Comparison of ENCODE assay signal across 21 cellular contexts in genomic region chr10:10850227-10850626, GRCh38.
"Had no signal": no experiment of that assay in that cellular context is flagged by ENCODE, and none has a peak within 500 bp of the region (broad histone marks: within the 10 kb centered on the region; RNA-seq: fewer than 3 reads in every experiment).

No MANE protein-coding gene starts in this region.

- ATAC-seq: activated CD8-positive, alpha-beta T cell treated with anti-CD3 and anti-CD28 coated beads for 36 hours; activated naive CD8-positive, alpha-beta T cell treated with anti-CD3 and anti-CD28 coated beads, Interleukin-2, amount 50 U/mL, for 24 hours; esophagus mucosa; mucosa of descending colon; right lobe of liver; stimulated activated effector memory CD8-positive, alpha-beta T cell treated with anti-CD3 and anti-CD28 coated beads, Interleukin-12 subunit alpha, Interleukin-12 subunit beta, amount 100 ng/mL, for 72 hours had no signal

- H3K4me3 ChIP-seq: mucosa of descending colon, pancreas, right lobe of liver, stomach, testis, uterus had no signal

- H3K9me3 ChIP-seq: mucosa of descending colon, pancreas, right lobe of liver, stomach, testis, uterus had no signal

- H3K36me3 ChIP-seq: pancreas, right lobe of liver, stomach, uterus, WERI-Rb-1 had no signal

- DNase-seq: activated CD4-positive, alpha-beta T cell treated with anti-CD3 and anti-CD28 coated beads, Interleukin-2, amount 10 ng/mL, durations not matched to agents 7 days and 5 days; activated CD4-positive, CD25-positive, alpha-beta regulatory T cell treated with anti-CD3 and anti-CD28 coated beads, Interleukin-2, amount 50 U/mL, for 72 hours; activated CD8-positive, alpha-beta T cell treated with anti-CD3 and anti-CD28 coated beads for 36 hours; activated gamma-delta T cell; activated naive CD4-positive, alpha-beta T cell treated with anti-CD3 and anti-CD28 coated beads, Interleukin-2, amount 50 U/mL, for 16 hours; activated naive CD8-positive, alpha-beta T cell treated with anti-CD3 and anti-CD28 coated beads, Interleukin-2, amount 50 U/mL, for 24 hours; effector memory CD4-positive, alpha-beta T cell; mucosa of descending colon; nephron progenitor cell; pancreas; right lobe of liver; small intestine; stimulated activated CD4-positive, alpha-beta T cell treated with anti-CD3 and anti-CD28 coated beads, Interleukin-2, amount 100 ng/mL, for 24 hours; stomach; testis; trophoblast cell; WERI-Rb-1 had no signal

- H3K4me1 ChIP-seq: pancreas, right lobe of liver, stomach, testis, uterus had no signal

- H3K27me3 ChIP-seq: right lobe of liver, stomach, testis, uterus had no signal

- FAIRE-seq: colon, pancreas, small intestine had no signal

- H3K27ac ChIP-seq: pancreas, right lobe of liver, stomach, testis, WERI-Rb-1 had no signal
